14 cellular contexts compared by ENCODE assay signal in genomic region chr22:27682438-27682837, GRCh38.
DNase-seq lines count a peak whose midpoint lies in the region; ATAC-seq and TF ChIP-seq lines count a peak whose summit lies in the region.
"Had no signal": no experiment of that assay in that cellular context is flagged by ENCODE, and none has a peak within 500 bp of the region (broad histone marks: within the 10 kb centered on the region; RNA-seq: fewer than 3 reads in every experiment).

No MANE protein-coding gene starts in this region.

- peak; percentile 18; the same call in 1 of the 2 replicates for TF ChIP-seq CTCF in AG10803 (conservative IDR thresholded peaks at IDR 0.05; ENCODE audit: low read length)
- TF ChIP-seq CTCF in brain microvascular endothelial cell (IDR thresholded peaks at IDR 0.05; ENCODE audit: low read depth, low read length, missing control alignments): peak; percentile 61
- TF ChIP-seq CTCF in kidney epithelial cell (IDR thresholded peaks at IDR 0.05; ENCODE audit: insufficient read depth, low read length, poor library complexity, severe bottlenecking): peak; percentile 32
- no peak for TF ChIP-seq CTCF in body of pancreas (IDR thresholded peaks at IDR 0.05)

- ATAC-seq in activated CD4-positive, CD25-positive, alpha-beta regulatory T cell treated with anti-CD3 and anti-CD28 coated beads, Interleukin-2, amount 50 U/mL, for 24 hours: no peak
- ATAC-seq in HG03571 (IDR thresholded peaks at IDR 0.05; ENCODE audit: unreplicated experiment): no peak
- ATAC-seq in body of pancreas: no peak
- no peak for ATAC-seq in GM21390 (IDR thresholded peaks at IDR 0.05; ENCODE audit: unreplicated experiment)
- ATAC-seq: stimulated activated memory B cell treated with anti-CD40 and anti-IgM and Interleukin-4, amounts not matched to agents 10 μg/mL and 1 μg/mL and 100 μg/mL, for 72 hours; T-helper 17 cell had no signal

- H3K27me3 ChIP-seq in brain microvascular endothelial cell (replicated peaks) (no peaks in the 10 kb centered on the region), kidney epithelial cell (ENCODE audit: control insufficient read depth, insufficient read depth, low read length) (peaks cover 34% of the 10 kb centered on the region), body of pancreas (no peaks in the 10 kb centered on the region)

- TF ChIP-seq POLR2A in body of pancreas (IDR thresholded peaks at IDR 0.05): no peak

- H3K4me1 ChIP-seq in body of pancreas: peaks cover 10% of the 10 kb centered on the region

- H3K36me3 ChIP-seq in brain microvascular endothelial cell (replicated peaks) (no peaks in the 10 kb centered on the region), kidney epithelial cell (ENCODE audit: control insufficient read depth, insufficient read depth, low read length) (no peaks in the 10 kb centered on the region), body of pancreas (replicated peaks in 1 of 2; ENCODE audit: insufficient read depth in 1 of 2, low read depth in 2 of 2) (no peaks in the 10 kb centered on the region)

- DNase-seq in AG10803 (ENCODE audit: low read depth) (no peak), brain microvascular endothelial cell (no peak), kidney epithelial cell (ENCODE audit: low read depth) (no peak), body of pancreas (no peak)
- DNase-seq: activated naive CD4-positive, alpha-beta T cell treated with anti-CD3 and anti-CD28 coated beads, Interleukin-2, amount 10 ng/mL, durations not matched to agents 7 days and 5 days; cerebellar nuclear complex; islet precursor cell; stimulated activated CD4-positive, alpha-beta T cell treated with anti-CD3 and anti-CD28 coated beads, Interleukin-4, amount 100 ng/mL, for 1 hour; T-helper 17 cell had no signal

- no peak for TF ChIP-seq EP300 in Ishikawa (IDR thresholded peaks at IDR 0.05; ENCODE audit: borderline replicate concordance)

- no peak overlapping the region for H3K4me3 ChIP-seq in AG10803 (ENCODE audit: low read length)
- H3K4me3 ChIP-seq in brain microvascular endothelial cell (ENCODE audit: low read depth, low read length): no peak overlapping the region
- no peak overlapping the region for H3K4me3 ChIP-seq in kidney epithelial cell (ENCODE audit: low read depth, low read length)
- no peak overlapping the region for H3K4me3 ChIP-seq in body of pancreas

- in situ Hi-C loops in brain microvascular endothelial cell (cut with HindIII; ENCODE audit: low pct_ligation_motif_present, low sequenced_read_pairs): no loop called here

- peak; percentile 16; the same call in 1 of the 2 replicates for TF ChIP-seq RAD21 in Ishikawa (IDR thresholded peaks at IDR 0.05; ENCODE audit: low read depth)

- H3K9me3 ChIP-seq in body of pancreas: no peaks in the 10 kb centered on the region

- H3K27ac ChIP-seq in brain microvascular endothelial cell (no peak overlapping the region), body of pancreas (no peak overlapping the region)

- intact Hi-C loops in body of pancreas (cut with DNase I): no loop called here

- WGBS in body of pancreas, 2 donors: 54 to 56% methylated on average over 5 to 9 of the region's 9 CpGs

TF ChIP-seq in Ishikawa, 13 proteins besides CTCF, POLR2A, EP300 and RAD21:
- TF ChIP-seq ZBTB7A (IDR thresholded peaks at IDR 0.05; ENCODE audit: low read depth) (no peak), CEBPB (IDR thresholded peaks at IDR 0.05) (no peak), YY1 (IDR thresholded peaks at IDR 0.05; ENCODE audit: low read depth) (no peak), MAX (IDR thresholded peaks at IDR 0.05) (no peak), TCF12 (IDR thresholded peaks at IDR 0.05; ENCODE audit: low read depth) (no peak), CREB1 (IDR thresholded peaks at IDR 0.05; ENCODE audit: low read depth) (no peak), TAF1 (IDR thresholded peaks at IDR 0.05; ENCODE audit: low read depth) (no peak), USF1 (IDR thresholded peaks at IDR 0.05) (no peak), NFIC (IDR thresholded peaks at IDR 0.05) (no peak)

Comparison
In these comparisons a context has a peak if more than half of its experiments do, and no peak if none do; other contexts are left out.
1. CTCF ChIP-seq: peak in AG10803 (single experiment), brain microvascular endothelial cell (single experiment) and kidney epithelial cell (single experiment); none in body of pancreas (0 of 7).